In genomic region chr4:186191266-186192067, GRCh38 we compare ENCODE assay signal across 1 cellular context.
TF ChIP-seq lines count a peak whose summit lies in the region.

Gene CYP4V2, plus strand, starts transcription at chr4:186191567. Its CDS starts 257 bp downstream, at chr4:186191824.

TF ChIP-seq in HEK293, 187 proteins besides CTCF, POLR2A, EP300 and RAD21 (continued from another document and continues in another):
- TF ChIP-seq ZBTB10 (tag by site-specific recombination; IDR thresholded peaks at IDR 0.05) (peak; percentile 98), ZNF239 (tag by site-specific recombination; IDR thresholded peaks at IDR 0.05) (no peak), ZBTB20 (tag by site-specific recombination; IDR thresholded peaks at IDR 0.05) (peak; percentile 13), ZNF600 (tag by site-specific recombination; IDR thresholded peaks at IDR 0.05) (peak; percentile 71), SP7 (tag by site-specific recombination; IDR thresholded peaks at IDR 0.05) (0 out of 2 replicates have a peak, but pooled peaks have one; percentile 13), ZBTB17 (tag by site-specific recombination; IDR thresholded peaks at IDR 0.05) (0 out of 2 replicates have a peak, but pooled peaks have one; percentile 64), ZNF394 (tag by site-specific recombination; IDR thresholded peaks at IDR 0.05; ENCODE audit: borderline replicate concordance) (peak; percentile 43; the same call in 1 of the 2 replicates), ZNF629 (tag by site-specific recombination; IDR thresholded peaks at IDR 0.05) (peak; percentile 58), ZNF112 (tag by site-specific recombination; IDR thresholded peaks at IDR 0.05) (no peak), ZNF24 (tag by site-specific recombination; IDR thresholded peaks at IDR 0.05) (peak; percentile 57; the same call in 1 of the 2 replicates), ZNF274 (IDR thresholded peaks at IDR 0.05; ENCODE audit: low read length) (no peak), ZNF274 (tag by site-specific recombination; IDR thresholded peaks at IDR 0.05; ENCODE audit: borderline replicate concordance) (no peak), BCL11B (tag by site-specific recombination; IDR thresholded peaks at IDR 0.05; ENCODE audit: low read depth) (0 out of 2 replicates have a peak, but pooled peaks have one; percentile 52), ZBTB8A (tag by site-specific recombination; IDR thresholded peaks at IDR 0.05) (peak; percentile 98), ZNF837 (tag by site-specific recombination; IDR thresholded peaks at IDR 0.05) (no peak), EGR2 (tag by site-specific recombination; IDR thresholded peaks at IDR 0.05; ENCODE audit: low read depth) (peak; percentile 46; the same call in 1 of the 2 replicates), ZNF785 (tag by site-specific recombination; IDR thresholded peaks at IDR 0.05) (no peak), ZNF677 (tag by site-specific recombination; IDR thresholded peaks at IDR 0.05) (no peak), ZFHX2 (tag by site-specific recombination; conservative IDR thresholded peaks at IDR 0.05) (peak; percentile 80), ZNF146 (tag by site-specific recombination; IDR thresholded peaks at IDR 0.05) (0 out of 2 replicates have a peak, but pooled peaks have one; percentile 21), INSM2 (tag by site-specific recombination; IDR thresholded peaks at IDR 0.05) (peak; percentile 29; the same call in 1 of the 2 replicates), SP2 (tag by site-specific recombination; IDR thresholded peaks at IDR 0.05) (peak; percentile 73), SCRT2 (tag by site-specific recombination; IDR thresholded peaks at IDR 0.05) (no peak), ZEB2 (tag by site-specific recombination; IDR thresholded peaks at IDR 0.05) (peak; percentile 87), KLF7 (tag by site-specific recombination; IDR thresholded peaks at IDR 0.05; ENCODE audit: borderline replicate concordance) (peak; percentile 62; the same call in 1 of the 2 replicates), ZXDB (tag by site-specific recombination; IDR thresholded peaks at IDR 0.05) (peak; percentile 92), MYNN (tag by site-specific recombination; IDR thresholded peaks at IDR 0.05; ENCODE audit: borderline replicate concordance) (no peak), PRDM4 (tag by site-specific recombination; IDR thresholded peaks at IDR 0.05) (peak; percentile 86), ZNF561 (tag by site-specific recombination; IDR thresholded peaks at IDR 0.05; ENCODE audit: borderline replicate concordance) (no peak; the same call in 1 of the 2 replicates), ZBTB48 (tag by site-specific recombination; IDR thresholded peaks at IDR 0.05) (peak; percentile 89), KLF9 (tag by site-specific recombination; IDR thresholded peaks at IDR 0.05; ENCODE audit: low read depth) (peak; percentile 60; the same call in 1 of the 2 replicates), KLF1 (tag by site-specific recombination; IDR thresholded peaks at IDR 0.05) (peak; percentile 67), ZNF423 (tag by site-specific recombination; IDR thresholded peaks at IDR 0.05) (peak; percentile 64; the same call in 1 of the 2 replicates), ZNF830 (tag by site-specific recombination; IDR thresholded peaks at IDR 0.05; ENCODE audit: low read depth) (no peak), GLI4 (tag by site-specific recombination; IDR thresholded peaks at IDR 0.05) (0 out of 2 replicates have a peak, but pooled peaks have one; percentile 69), ZNF223 (tag by site-specific recombination; IDR thresholded peaks at IDR 0.05) (no peak), ZIC2 (tag by site-specific recombination; IDR thresholded peaks at IDR 0.05) (peak; percentile 44), ZNF768 (tag by site-specific recombination; IDR thresholded peaks at IDR 0.05) (no peak), ZNF324 (tag by site-specific recombination; IDR thresholded peaks at IDR 0.05) (0 out of 2 replicates have a peak, but pooled peaks have one; percentile 29), BCL11A (tag by site-specific recombination; IDR thresholded peaks at IDR 0.05; ENCODE audit: low read depth) (0 out of 2 replicates have a peak, but pooled peaks have one; percentile 39)
- TF ChIP-seq, protein P1, sequence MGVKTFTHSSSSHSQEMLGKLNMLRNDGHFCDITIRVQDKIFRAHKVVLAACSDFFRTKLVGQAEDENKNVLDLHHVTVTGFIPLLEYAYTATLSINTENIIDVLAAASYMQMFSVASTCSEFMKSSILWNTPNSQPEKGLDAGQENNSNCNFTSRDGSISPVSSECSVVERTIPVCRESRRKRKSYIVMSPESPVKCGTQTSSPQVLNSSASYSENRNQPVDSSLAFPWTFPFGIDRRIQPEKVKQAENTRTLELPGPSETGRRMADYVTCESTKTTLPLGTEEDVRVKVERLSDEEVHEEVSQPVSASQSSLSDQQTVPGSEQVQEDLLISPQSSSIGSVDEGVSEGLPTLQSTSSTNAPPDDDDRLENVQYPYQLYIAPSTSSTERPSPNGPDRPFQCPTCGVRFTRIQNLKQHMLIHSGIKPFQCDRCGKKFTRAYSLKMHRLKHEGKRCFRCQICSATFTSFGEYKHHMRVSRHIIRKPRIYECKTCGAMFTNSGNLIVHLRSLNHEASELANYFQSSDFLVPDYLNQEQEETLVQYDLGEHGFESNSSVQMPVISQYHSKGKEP (tag by site-specific recombination; IDR thresholded peaks at IDR 0.05): no peak
- TF ChIP-seq, protein P2, sequence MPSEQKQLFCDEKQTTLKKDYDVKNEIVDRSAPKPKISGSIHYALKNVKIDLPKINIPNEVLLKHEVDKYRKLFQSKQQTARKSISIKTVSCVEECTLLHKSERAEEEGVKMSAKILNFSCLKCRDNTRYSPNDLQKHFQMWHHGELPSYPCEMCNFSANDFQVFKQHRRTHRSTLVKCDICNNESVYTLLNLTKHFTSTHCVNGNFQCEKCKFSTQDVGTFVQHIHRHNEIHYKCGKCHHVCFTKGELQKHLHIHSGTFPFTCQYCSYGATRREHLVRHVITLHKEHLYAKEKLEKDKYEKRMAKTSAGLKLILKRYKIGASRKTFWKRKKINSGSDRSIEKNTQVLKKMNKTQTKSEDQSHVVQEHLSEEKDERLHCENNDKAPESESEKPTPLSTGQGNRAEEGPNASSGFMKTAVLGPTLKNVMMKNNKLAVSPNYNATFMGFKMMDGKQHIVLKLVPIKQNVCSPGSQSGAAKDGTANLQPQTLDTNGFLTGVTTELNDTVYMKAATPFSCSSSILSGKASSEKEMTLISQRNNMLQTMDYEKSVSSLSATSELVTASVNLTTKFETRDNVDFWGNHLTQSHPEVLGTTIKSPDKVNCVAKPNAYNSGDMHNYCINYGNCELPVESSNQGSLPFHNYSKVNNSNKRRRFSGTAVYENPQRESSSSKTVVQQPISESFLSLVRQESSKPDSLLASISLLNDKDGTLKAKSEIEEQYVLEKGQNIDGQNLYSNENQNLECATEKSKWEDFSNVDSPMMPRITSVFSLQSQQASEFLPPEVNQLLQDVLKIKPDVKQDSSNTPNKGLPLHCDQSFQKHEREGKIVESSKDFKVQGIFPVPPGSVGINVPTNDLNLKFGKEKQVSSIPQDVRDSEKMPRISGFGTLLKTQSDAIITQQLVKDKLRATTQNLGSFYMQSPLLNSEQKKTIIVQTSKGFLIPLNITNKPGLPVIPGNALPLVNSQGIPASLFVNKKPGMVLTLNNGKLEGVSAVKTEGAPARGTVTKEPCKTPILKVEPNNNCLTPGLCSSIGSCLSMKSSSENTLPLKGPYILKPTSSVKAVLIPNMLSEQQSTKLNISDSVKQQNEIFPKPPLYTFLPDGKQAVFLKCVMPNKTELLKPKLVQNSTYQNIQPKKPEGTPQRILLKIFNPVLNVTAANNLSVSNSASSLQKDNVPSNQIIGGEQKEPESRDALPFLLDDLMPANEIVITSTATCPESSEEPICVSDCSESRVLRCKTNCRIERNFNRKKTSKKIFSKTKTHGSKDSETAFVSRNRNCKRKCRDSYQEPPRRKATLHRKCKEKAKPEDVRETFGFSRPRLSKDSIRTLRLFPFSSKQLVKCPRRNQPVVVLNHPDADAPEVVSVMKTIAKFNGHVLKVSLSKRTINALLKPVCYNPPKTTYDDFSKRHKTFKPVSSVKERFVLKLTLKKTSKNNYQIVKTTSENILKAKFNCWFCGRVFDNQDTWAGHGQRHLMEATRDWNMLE (tag by site-specific recombination; conservative IDR thresholded peaks at IDR 0.05; ENCODE audit: low read depth): peak; percentile 61
- TF ChIP-seq, protein P3, sequence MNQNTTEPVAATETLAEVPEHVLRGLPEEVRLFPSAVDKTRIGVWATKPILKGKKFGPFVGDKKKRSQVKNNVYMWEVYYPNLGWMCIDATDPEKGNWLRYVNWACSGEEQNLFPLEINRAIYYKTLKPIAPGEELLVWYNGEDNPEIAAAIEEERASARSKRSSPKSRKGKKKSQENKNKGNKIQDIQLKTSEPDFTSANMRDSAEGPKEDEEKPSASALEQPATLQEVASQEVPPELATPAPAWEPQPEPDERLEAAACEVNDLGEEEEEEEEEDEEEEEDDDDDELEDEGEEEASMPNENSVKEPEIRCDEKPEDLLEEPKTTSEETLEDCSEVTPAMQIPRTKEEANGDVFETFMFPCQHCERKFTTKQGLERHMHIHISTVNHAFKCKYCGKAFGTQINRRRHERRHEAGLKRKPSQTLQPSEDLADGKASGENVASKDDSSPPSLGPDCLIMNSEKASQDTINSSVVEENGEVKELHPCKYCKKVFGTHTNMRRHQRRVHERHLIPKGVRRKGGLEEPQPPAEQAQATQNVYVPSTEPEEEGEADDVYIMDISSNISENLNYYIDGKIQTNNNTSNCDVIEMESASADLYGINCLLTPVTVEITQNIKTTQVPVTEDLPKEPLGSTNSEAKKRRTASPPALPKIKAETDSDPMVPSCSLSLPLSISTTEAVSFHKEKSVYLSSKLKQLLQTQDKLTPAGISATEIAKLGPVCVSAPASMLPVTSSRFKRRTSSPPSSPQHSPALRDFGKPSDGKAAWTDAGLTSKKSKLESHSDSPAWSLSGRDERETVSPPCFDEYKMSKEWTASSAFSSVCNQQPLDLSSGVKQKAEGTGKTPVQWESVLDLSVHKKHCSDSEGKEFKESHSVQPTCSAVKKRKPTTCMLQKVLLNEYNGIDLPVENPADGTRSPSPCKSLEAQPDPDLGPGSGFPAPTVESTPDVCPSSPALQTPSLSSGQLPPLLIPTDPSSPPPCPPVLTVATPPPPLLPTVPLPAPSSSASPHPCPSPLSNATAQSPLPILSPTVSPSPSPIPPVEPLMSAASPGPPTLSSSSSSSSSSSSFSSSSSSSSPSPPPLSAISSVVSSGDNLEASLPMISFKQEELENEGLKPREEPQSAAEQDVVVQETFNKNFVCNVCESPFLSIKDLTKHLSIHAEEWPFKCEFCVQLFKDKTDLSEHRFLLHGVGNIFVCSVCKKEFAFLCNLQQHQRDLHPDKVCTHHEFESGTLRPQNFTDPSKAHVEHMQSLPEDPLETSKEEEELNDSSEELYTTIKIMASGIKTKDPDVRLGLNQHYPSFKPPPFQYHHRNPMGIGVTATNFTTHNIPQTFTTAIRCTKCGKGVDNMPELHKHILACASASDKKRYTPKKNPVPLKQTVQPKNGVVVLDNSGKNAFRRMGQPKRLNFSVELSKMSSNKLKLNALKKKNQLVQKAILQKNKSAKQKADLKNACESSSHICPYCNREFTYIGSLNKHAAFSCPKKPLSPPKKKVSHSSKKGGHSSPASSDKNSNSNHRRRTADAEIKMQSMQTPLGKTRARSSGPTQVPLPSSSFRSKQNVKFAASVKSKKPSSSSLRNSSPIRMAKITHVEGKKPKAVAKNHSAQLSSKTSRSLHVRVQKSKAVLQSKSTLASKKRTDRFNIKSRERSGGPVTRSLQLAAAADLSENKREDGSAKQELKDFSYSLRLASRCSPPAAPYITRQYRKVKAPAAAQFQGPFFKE (tag by site-specific recombination; IDR thresholded peaks at IDR 0.05; ENCODE audit: borderline replicate concordance): no peak
